ENCODE assay signal across 26 cellular contexts in the genomic region with DNA sequence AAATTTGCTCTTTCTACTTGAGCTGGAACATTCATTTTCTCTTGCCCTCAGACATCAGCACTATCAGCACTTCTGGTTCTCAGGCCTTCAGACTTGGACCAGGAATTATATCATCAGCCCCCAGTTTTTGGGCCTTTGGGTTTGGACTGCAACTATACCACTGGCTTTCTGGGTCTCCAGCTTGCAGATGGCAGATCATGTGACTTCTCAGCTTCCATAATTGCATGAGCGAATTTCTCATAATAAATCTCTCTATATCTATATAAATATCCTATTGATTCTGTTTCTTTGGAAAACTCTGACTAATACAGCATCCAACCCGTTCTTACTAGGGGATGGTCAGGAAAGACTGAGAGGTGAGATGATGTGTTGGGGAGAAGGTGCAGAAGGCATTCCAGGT. TPM values are rescaled to one million over a fixed set of nuclear protein-coding genes. Genes with fewer than 3 reads are reported as not detected.
DNase-seq lines count a peak whose midpoint lies in the region; ATAC-seq, FAIRE-seq and TF ChIP-seq lines count a peak whose summit lies in the region.
"Had no signal": no experiment of that assay in that cellular context is flagged by ENCODE, and none has a peak within 500 bp of the region (broad histone marks: within the 10 kb centered on the region; RNA-seq: fewer than 3 reads in every experiment).

No MANE protein-coding gene starts in this region.

- H3K27me3 Mint-ChIP-seq in CD4-positive, alpha-beta T cell: no peaks in the 10 kb centered on the region
- peaks cover 0 to 2% (median 0%) of the 10 kb centered on the region in 5 donors for H3K27me3 Mint-ChIP-seq in naive thymus-derived CD4-positive, alpha-beta T cell
- peaks cover 6% of the 10 kb centered on the region for H3K27me3 Mint-ChIP-seq in neural progenitor cell (ENCODE audit: insufficient read depth, low read depth)

- H2AK5ac ChIP-seq in trophoblast cell (ENCODE audit: low read length): no peak overlapping the region

- H3K18ac ChIP-seq in trophoblast cell (ENCODE audit: low read length): no peak overlapping the region

- no peak overlapping the region for H3K27ac ChIP-seq in CD4-positive, alpha-beta T cell (ENCODE audit: low read depth, low read length)
- no peak overlapping the region for H3K27ac ChIP-seq in K562 (ENCODE audit: extremely low read depth, low read depth, low read length)
- no peak overlapping the region for H3K27ac ChIP-seq in naive thymus-derived CD4-positive, alpha-beta T cell (ENCODE audit: low read depth, low read length)
- H3K27ac ChIP-seq in neural progenitor cell: no peak overlapping the region
- no peak overlapping the region for H3K27ac ChIP-seq in trophoblast cell (ENCODE audit: low read depth, low read length)
- no peak overlapping the region for H3K27ac ChIP-seq in body of pancreas
- H3K27ac ChIP-seq: A549; BLaER1 treated with 17β-estradiol and CSF1 and Interleukin-3, amounts not matched to agents 10 nM and 100 nM; GM23248 had no signal

- H2AFZ ChIP-seq in K562 (ENCODE audit: low read depth, low read length) (no peak overlapping the region), neural progenitor cell (replicated peaks) (no peak overlapping the region), trophoblast cell (ENCODE audit: insufficient read depth, low read length, poor library complexity) (no peak overlapping the region)
- H2AFZ ChIP-seq: GM23248 had no signal

- intact Hi-C loops in CD4-positive, alpha-beta T cell (cut with DNase I, micrococcal nuclease): no loop called here
- intact Hi-C loops in K562 (cut with micrococcal nuclease): no loop called here
- intact Hi-C loops in naive thymus-derived CD4-positive, alpha-beta T cell (cut with micrococcal nuclease): no loop called here
- intact Hi-C loops in body of pancreas (cut with DNase I): no loop called here

- no peak overlapping the region for H4K91ac ChIP-seq in trophoblast cell (ENCODE audit: low read depth, low read length)

- TF ChIP-seq POLR2A in K562 (conservative IDR thresholded peaks at IDR 0.05) (no peak), body of pancreas (IDR thresholded peaks at IDR 0.05) (no peak)

- no peak for DNase-seq in CD4-positive, alpha-beta T cell
- DNase-seq in K562 (ENCODE audit: extremely low read depth in 1 of 4, low spot score in 3 of 4): no peak
- DNase-seq in naive thymus-derived CD4-positive, alpha-beta T cell: no peak
- DNase-seq in neural progenitor cell (ENCODE audit: low spot score): no peak
- DNase-seq in middle frontal gyrus (ENCODE audit: extremely low spot score, low spot score): no peak
- no peak for DNase-seq in trophoblast cell
- no peak for DNase-seq in body of pancreas
- DNase-seq: 8988T; ACHN; AML-193; BE2C; CD8-positive, alpha-beta T cell; DMS 273 treated with DMSO at 0.1 percent for 48 hours; DMS79; EL; GDM1; GM23248; H7; HCEC 1CT had no signal

- H3K27me3 ChIP-seq in CD4-positive, alpha-beta T cell (ENCODE audit: control insufficient read depth, insufficient read depth, low read length): no peaks in the 10 kb centered on the region
- H3K27me3 ChIP-seq in K562 (ENCODE audit: control insufficient read depth in 2 of 2, insufficient read depth in 2 of 2, low read length in 2 of 2) (no peaks in the 10 kb centered on the region), neural progenitor cell (no peaks in the 10 kb centered on the region), trophoblast cell (ENCODE audit: insufficient read depth, low read length) (no peaks in the 10 kb centered on the region), body of pancreas (no peaks in the 10 kb centered on the region)
- no peaks in the 10 kb centered on the region for H3K27me3 ChIP-seq in naive thymus-derived CD4-positive, alpha-beta T cell (ENCODE audit: control insufficient read depth in 2 of 2, insufficient read depth in 2 of 2, low read length in 2 of 2)
- H3K27me3 ChIP-seq: BLaER1 treated with 17β-estradiol and CSF1 and Interleukin-3, amounts not matched to agents 10 nM and 100 nM had no signal

- no peak overlapping the region for H3K4me2 ChIP-seq in K562 (ENCODE audit: insufficient read depth, low read length)
- peak overlapping the region; percentile 36 for H3K4me2 ChIP-seq in neural progenitor cell
- H3K4me2 ChIP-seq in trophoblast cell (ENCODE audit: low read length): no peak overlapping the region
- H3K4me2 ChIP-seq: A549; BLaER1 treated with 17β-estradiol and CSF1 and Interleukin-3, amounts not matched to agents 10 nM and 100 nM had no signal

- no peak overlapping the region for H3K4me3 Mint-ChIP-seq in CD4-positive, alpha-beta T cell
- peak overlapping the region in 2 of 10 donors; percentile 5 to 6 for H3K4me3 Mint-ChIP-seq in naive thymus-derived CD4-positive, alpha-beta T cell
- no peak overlapping the region for H3K4me3 Mint-ChIP-seq in neural progenitor cell
- H3K4me3 Mint-ChIP-seq: CD14-positive monocyte; CD8-positive, alpha-beta T cell had no signal

- H3K14ac ChIP-seq in trophoblast cell (ENCODE audit: low read length): no peak overlapping the region

- H2BK5ac ChIP-seq in trophoblast cell (ENCODE audit: low read depth, low read length, poor library complexity): no peak overlapping the region

- peaks cover 3% of the 10 kb centered on the region for H3K79me1 ChIP-seq in trophoblast cell (ENCODE audit: low read length)

- no peak for FAIRE-seq in K562 (lab: Jason Lieb, UNC)
- FAIRE-seq: D721Med, GM12891, GM18507, H1 had no signal

- H3K4me1 ChIP-seq in K562 (replicated peaks in 1 of 2; ENCODE audit: control insufficient read depth in 2 of 2, insufficient read depth in 2 of 2, low read length in 2 of 2) (peaks cover 0 to 2% of the 10 kb centered on the region in 2 experiments; a peak in 3 of 5 replicates), neural progenitor cell (peaks cover 20% of the 10 kb centered on the region), trophoblast cell (ENCODE audit: control insufficient read depth in 1 of 2, insufficient read depth in 2 of 2, low read length in 2 of 2) (no peaks in the 10 kb centered on the region), body of pancreas (no peaks in the 10 kb centered on the region)
- peaks cover 51% of the 10 kb centered on the region in 2 donors for H3K4me1 ChIP-seq in naive thymus-derived CD4-positive, alpha-beta T cell (ENCODE audit: control insufficient read depth in 2 of 2, insufficient read depth in 2 of 2, low read length in 2 of 2)
- H3K4me1 ChIP-seq: A549, BE2C had no signal

- H3K9ac ChIP-seq in K562 (ENCODE audit: insufficient read depth in 1 of 2, low read depth in 2 of 2, low read length in 2 of 2) (no peak overlapping the region), neural progenitor cell (no peak overlapping the region), trophoblast cell (ENCODE audit: low read length) (no peak overlapping the region)
- H3K9ac ChIP-seq: BLaER1 treated with 17β-estradiol and CSF1 and Interleukin-3, amounts not matched to agents 10 nM and 100 nM; GM23248 had no signal

- 0% methylated on average over 2 of the region's 2 CpGs for WGBS in K562 (ENCODE audit: insufficient coverage, low coverage, missing lambda C conversion rate)
- no CpG with 5 or more reads among the region's 2 CpGs for WGBS in trophoblast cell (ENCODE audit: extremely low coverage, insufficient coverage, insufficient read length)
- WGBS in body of pancreas, 2 donors: 84 to 86% methylated on average over 2 of the region's 2 CpGs

- no peak overlapping the region for H3K4ac ChIP-seq in trophoblast cell (ENCODE audit: low read depth, low read length)

- TF ChIP-seq EP300 in K562 (IDR thresholded peaks at IDR 0.05; ENCODE audit: low read length): no peak

- TF ChIP-seq CTCF in CD4-positive, alpha-beta T cell (IDR thresholded peaks at IDR 0.05): no peak
- TF ChIP-seq CTCF in K562 (IDR thresholded peaks at IDR 0.05 in 2 of 3, conservative IDR thresholded peaks at IDR 0.05 in 1 of 3; ENCODE audit: insufficient read depth in 2 of 3, low read depth in 1 of 3, low read length in 3 of 3) (no peak), neural progenitor cell (IDR thresholded peaks at IDR 0.05) (no peak), body of pancreas (IDR thresholded peaks at IDR 0.05) (no peak)

- no peak overlapping the region for H2BK120ac ChIP-seq in trophoblast cell (ENCODE audit: insufficient read depth, low read length, poor library complexity)

- H4K20me1 ChIP-seq in K562 (replicated peaks; ENCODE audit: control insufficient read depth, insufficient read depth, low read length): no peaks in the 10 kb centered on the region
- no peaks in the 10 kb centered on the region for H4K20me1 ChIP-seq in neural progenitor cell (ENCODE audit: low read depth)
- H4K20me1 ChIP-seq: BLaER1 treated with 17β-estradiol and CSF1 and Interleukin-3, amounts not matched to agents 10 nM and 100 nM had no signal

- H3K4me3 ChIP-seq in K562: no peak overlapping the region
- no peak overlapping the region for H3K4me3 ChIP-seq in naive thymus-derived CD4-positive, alpha-beta T cell (ENCODE audit: low read length)
- H3K4me3 ChIP-seq in neural progenitor cell: no peak overlapping the region
- H3K4me3 ChIP-seq in trophoblast cell (ENCODE audit: low read depth, low read length): no peak overlapping the region
- no peak overlapping the region for H3K4me3 ChIP-seq in body of pancreas
- H3K4me3 ChIP-seq: A549; BLaER1 treated with 17β-estradiol and CSF1 and Interleukin-3, amounts not matched to agents 10 nM and 100 nM; GM23248 had no signal

- no peak overlapping the region for H3K23ac ChIP-seq in trophoblast cell (ENCODE audit: low read length)

- H3K9me3 Mint-ChIP-seq in CD4-positive, alpha-beta T cell: no peaks in the 10 kb centered on the region
- H3K9me3 Mint-ChIP-seq in naive thymus-derived CD4-positive, alpha-beta T cell: peaks cover 0 to 15% (median 0%) of the 10 kb centered on the region in 11 donors
- H3K9me3 Mint-ChIP-seq in neural progenitor cell: no peaks in the 10 kb centered on the region

- H4K8ac ChIP-seq in trophoblast cell (ENCODE audit: low read depth, low read length): no peak overlapping the region

- in situ Hi-C loops in K562 (cut with MboI): no loop called here

- no peaks in the 10 kb centered on the region for H3K36me3 Mint-ChIP-seq in CD4-positive, alpha-beta T cell (ENCODE audit: low read depth)
- peaks cover 0 to 15% (median 0%) of the 10 kb centered on the region in 5 donors for H3K36me3 Mint-ChIP-seq in naive thymus-derived CD4-positive, alpha-beta T cell
- H3K36me3 Mint-ChIP-seq in neural progenitor cell: no peaks in the 10 kb centered on the region
- H3K36me3 Mint-ChIP-seq: CD14-positive monocyte; CD8-positive, alpha-beta T cell had no signal

- no peak for TF ChIP-seq RAD21 in K562 (CRISPR knock-in tag; conservative IDR thresholded peaks at IDR 0.05 in 1 of 2, IDR thresholded peaks at IDR 0.05 in 1 of 2)

- CTCF ChIA-PET in CD4-positive, alpha-beta T cell (lab: Charles Lee): interaction anchor here (2.1 kb wide), 1 partner anchor 22 kb away, joined by 5 read pairs; a partner anchor contains a TSS
- CTCF ChIA-PET in K562 (lab: Yijun Ruan, JAX; ENCODE audit: low intra/inter-chr PET ratio): no interaction called here
- CTCF ChIA-PET in naive thymus-derived CD4-positive, alpha-beta T cell (lab: Charles Lee): no interaction called here

- H2BK12ac ChIP-seq in trophoblast cell (ENCODE audit: low read length): no peak overlapping the region

- no peaks in the 10 kb centered on the region for H3F3A ChIP-seq in neural progenitor cell (ENCODE audit: low read depth)

- no TSS peak for BruUV-seq in K562 (replicated peaks; lab: Mats Ljungman, UMichigan)

- H3K9me3 ChIP-seq in CD4-positive, alpha-beta T cell (ENCODE audit: control insufficient read depth, low read length): no peaks in the 10 kb centered on the region
- H3K9me3 ChIP-seq in K562 (replicated peaks; ENCODE audit: control insufficient read depth, insufficient read depth, low read depth, low read length) (no peaks in the 10 kb centered on the region), neural progenitor cell (ENCODE audit: low read depth) (no peaks in the 10 kb centered on the region), trophoblast cell (ENCODE audit: insufficient read depth, low read depth, low read length) (no peaks in the 10 kb centered on the region), body of pancreas (no peaks in the 10 kb centered on the region)
- H3K9me3 ChIP-seq in naive thymus-derived CD4-positive, alpha-beta T cell (ENCODE audit: control insufficient read depth in 2 of 3, low read length in 3 of 3): no peaks in the 10 kb centered on the region
- H3K9me3 ChIP-seq: A549; BE2C; BLaER1 treated with 17β-estradiol and CSF1 and Interleukin-3, amounts not matched to agents 10 nM and 100 nM had no signal

- H4K12ac ChIP-seq in trophoblast cell (ENCODE audit: low read depth, low read length): no peak overlapping the region

- no peaks in the 10 kb centered on the region for H3K9me1 ChIP-seq in K562 (ENCODE audit: control insufficient read depth, insufficient read depth, low read length)

- no peaks in the 10 kb centered on the region for H3K79me2 ChIP-seq in K562 (ENCODE audit: control insufficient read depth, insufficient read depth, low read length)
- H3K79me2 ChIP-seq in neural progenitor cell (ENCODE audit: low read depth): no peaks in the 10 kb centered on the region
- H3K79me2 ChIP-seq in trophoblast cell (ENCODE audit: control insufficient read depth, insufficient read depth, low read length, poor library complexity): no peaks in the 10 kb centered on the region

- ATAC-seq in CD4-positive, alpha-beta T cell (ENCODE audit: poor library complexity): no peak
- ATAC-seq in K562 (no peak), body of pancreas (no peak)
- ATAC-seq in naive thymus-derived CD4-positive, alpha-beta T cell: no peak
- ATAC-seq: A549; CD8-positive, alpha-beta T cell had no signal

- peaks cover 61% of the 10 kb centered on the region for H3K4me1 Mint-ChIP-seq in CD4-positive, alpha-beta T cell (ENCODE audit: low read depth)
- H3K4me1 Mint-ChIP-seq in naive thymus-derived CD4-positive, alpha-beta T cell: peaks cover 23 to 72% (median 66%) of the 10 kb centered on the region in 7 donors
- peaks cover 20% of the 10 kb centered on the region for H3K4me1 Mint-ChIP-seq in neural progenitor cell

- no peaks in the 10 kb centered on the region for H3K36me3 ChIP-seq in K562 (ENCODE audit: control insufficient read depth, insufficient read depth, low read length)
- no peaks in the 10 kb centered on the region for H3K36me3 ChIP-seq in naive thymus-derived CD4-positive, alpha-beta T cell (ENCODE audit: control insufficient read depth in 2 of 3, insufficient read depth in 3 of 3, low read length in 3 of 3)
- no peaks in the 10 kb centered on the region for H3K36me3 ChIP-seq in neural progenitor cell
- H3K36me3 ChIP-seq in trophoblast cell (ENCODE audit: control insufficient read depth in 1 of 2, insufficient read depth in 2 of 2, low read length in 2 of 2): no peaks in the 10 kb centered on the region
- no peaks in the 10 kb centered on the region for H3K36me3 ChIP-seq in body of pancreas (replicated peaks in 1 of 2; ENCODE audit: insufficient read depth in 1 of 2, low read depth in 2 of 2)
- H3K36me3 ChIP-seq: BE2C; BLaER1 treated with 17β-estradiol and CSF1 and Interleukin-3, amounts not matched to agents 10 nM and 100 nM had no signal

- H3K27ac Mint-ChIP-seq in CD4-positive, alpha-beta T cell: peak overlapping the region; percentile 12
- H3K27ac Mint-ChIP-seq in naive thymus-derived CD4-positive, alpha-beta T cell: peak overlapping the region in 5 of 9 donors; percentile 24 to 77 (median 43)
- H3K27ac Mint-ChIP-seq in neural progenitor cell: no peak overlapping the region
- H3K27ac Mint-ChIP-seq: CD14-positive monocyte had no signal

- POLR2A ChIA-PET in CD4-positive, alpha-beta T cell (lab: Charles Lee): interaction anchor here (0.6 to 1.8 kb wide), 4 partner anchors 9 to 134 kb away, joined by 3 to 11 read pairs (median 3); a partner anchor contains a TSS
- POLR2A ChIA-PET in K562 (lab: Yijun Ruan, JAX): no interaction called here
- POLR2A ChIA-PET in naive thymus-derived CD4-positive, alpha-beta T cell (lab: Charles Lee): interaction anchor here (0.7 to 2.2 kb wide), 7 partner anchors 8 to 149 kb away, joined by 3 to 7 read pairs (median 5); no protein-coding TSS in a partner anchor

RNA-seq across cellular contexts. Expression of a gene that starts 22.4 kb away (rescaled TPM):
- 100 to 1,000 TPM; 123 to 135 TPM for total RNA-seq in CD4-positive, alpha-beta T cell
- total RNA-seq in K562 (2011; cell fraction: chromatin; rRNA removed; ENCODE audit: low replicate concordance): 15.4 and 18.1 TPM in 2 replicates
- 7.0 and 8.2 TPM in 2 replicates for total RNA-seq in K562 (2011; cell fraction: nucleolus; rRNA removed)
- total RNA-seq in K562 (2011; cell fraction: nucleoplasm; rRNA removed): 12.1 and 19.5 TPM in 2 replicates
- total RNA-seq in K562 (2014; rRNA removed) (8.9 and 9.3 TPM in 2 replicates), K562 (2014; rRNA removed; fragmentation: Illumina TruSeq; extraction: Trizol) (7.7 and 8.3 TPM in 2 replicates), K562 (2015; rRNA removed; fragmentation: Illumina TruSeq; extraction: Trizol) (7.6 and 8.4 TPM in 2 replicates), K562 (2021) (15.1 and 15.4 TPM in 2 replicates), neural progenitor cell (ENCODE audit: low replicate concordance) (29.6 and 34.2 TPM in 2 replicates), body of pancreas (10 to 100 TPM; 15.6 to 19.8 TPM)
- polyA plus RNA-seq in K562 (2011; rRNA removed) (12.5 TPM in 2 replicates), K562 (2014; fragmentation: Illumina TruSeq; extraction: Trizol) (7.5 and 7.9 TPM in 2 replicates), K562 (2014; fragmentation: Nextera tagmentation; extraction: Ambion mirVana) (1 to 10 TPM; 1.7 to 1.8 TPM), K562 (2014; rRNA removed) (7.8 and 8.9 TPM in 2 replicates)
- 8.7 and 10.3 TPM in 2 replicates for polyA plus RNA-seq in K562 (2011; cell fraction: cytosol; rRNA removed)
- 11.8 and 13.0 TPM in 2 replicates for polyA plus RNA-seq in K562 (2011; cell fraction: nucleus; rRNA removed)
- polyA plus RNA-seq in K562 (2012): 4.8 and 6.6 TPM in 2 replicates
- 30.0 and 36.5 TPM in 2 replicates for polyA minus RNA-seq in K562 (2011; rRNA and poly(A)+ RNA removed)
- polyA minus RNA-seq in K562 (2011; cell fraction: cytosol; rRNA and poly(A)+ RNA removed): 11.6 and 14.4 TPM in 2 replicates
- polyA minus RNA-seq in K562 (2011; cell fraction: nucleus; rRNA and poly(A)+ RNA removed): 10.8 and 18.7 TPM in 2 replicates
- total RNA-seq in naive thymus-derived CD4-positive, alpha-beta T cell: 100 to 1,000 TPM in 3 of 5 experiments, 10 to 100 TPM in 2; 55.3 to 157 (median 119) TPM
- polyA plus RNA-seq in naive thymus-derived CD4-positive, alpha-beta T cell: 10 to 100 TPM; 60.9 to 98.1 TPM
- 17.2 TPM in 2 replicates for polyA plus RNA-seq in trophoblast cell (2013)
